Comparison of ENCODE assay signal across 28 cellular contexts in the genomic region with DNA sequence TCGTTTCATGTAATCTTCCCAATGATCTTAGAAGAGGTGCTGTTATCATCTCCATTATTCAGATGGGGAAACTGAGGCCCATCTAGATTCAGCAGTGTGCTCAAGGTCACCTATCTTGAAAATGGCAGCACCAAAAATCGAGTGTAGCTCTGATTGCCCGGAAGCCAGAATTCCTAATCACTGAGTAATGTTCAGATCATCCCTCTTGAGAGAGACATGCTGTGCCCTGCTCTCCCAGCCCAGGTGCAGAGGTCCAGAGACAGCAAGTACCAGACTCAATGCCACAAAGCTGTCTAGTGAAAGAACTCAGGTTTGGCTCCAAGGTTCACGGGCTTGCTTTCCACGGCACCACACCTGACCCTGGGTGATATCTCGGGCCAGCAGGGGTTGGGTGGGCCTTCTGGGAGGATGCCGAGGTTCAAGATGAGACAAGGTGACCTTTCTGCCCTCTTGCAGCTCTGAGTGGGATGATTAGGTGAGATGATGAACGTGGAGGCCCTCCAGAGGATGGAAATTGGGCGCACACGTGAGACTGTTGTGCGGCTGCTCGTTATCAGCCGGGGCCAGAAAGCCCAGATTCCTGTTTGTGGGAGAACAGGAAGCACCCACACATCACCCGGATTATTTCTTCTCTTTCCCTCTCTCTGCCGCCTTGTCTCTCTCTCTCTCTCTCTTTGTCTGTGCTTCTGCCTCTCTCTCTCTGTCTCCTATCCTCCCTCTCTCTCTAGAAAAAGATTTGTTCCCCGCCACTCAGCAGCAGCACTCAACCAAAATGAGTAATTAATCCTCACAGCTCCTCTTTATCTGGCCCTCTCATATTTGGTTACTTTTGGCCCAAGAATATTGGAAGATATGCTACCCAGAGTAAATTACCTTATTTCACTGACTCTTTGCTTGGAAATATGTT. TPM values are rescaled to one million over a fixed set of nuclear protein-coding genes. Genes with fewer than 3 reads are reported as not detected.
DNase-seq lines count a peak whose midpoint lies in the region; ATAC-seq and TF ChIP-seq lines count a peak whose summit lies in the region.
"Had no signal": no experiment of that assay in that cellular context is flagged by ENCODE, and none has a peak within 500 bp of the region (broad histone marks: within the 10 kb centered on the region; RNA-seq: fewer than 3 reads in every experiment).

No MANE protein-coding gene starts in this region.

- no peak overlapping the region for H2AFZ ChIP-seq in neural cell (ENCODE audit: low read depth, low read length)
- H2AFZ ChIP-seq: parathyroid adenoma had no signal

- no peaks in the 10 kb centered on the region for H3F3A ChIP-seq in neural cell (ENCODE audit: insufficient read depth, low read length, poor library complexity, severe bottlenecking)

- TF ChIP-seq CTCF in RWPE2 (IDR thresholded peaks at IDR 0.05; ENCODE audit: poor library complexity, severe bottlenecking): no peak
- TF ChIP-seq CTCF in neural cell (IDR thresholded peaks at IDR 0.05; ENCODE audit: poor library complexity, severe bottlenecking): no peak

- no peaks in the 10 kb centered on the region for H3K79me2 ChIP-seq in neural cell (replicated peaks; ENCODE audit: insufficient read depth, low read length)
- H3K79me2 ChIP-seq: parathyroid adenoma had no signal

- H3K4me1 ChIP-seq in RWPE2 (ENCODE audit: insufficient read depth, poor library complexity, severe bottlenecking): no peaks in the 10 kb centered on the region
- H3K4me1 ChIP-seq: Caco-2, parathyroid adenoma, SJCRH30 had no signal

- no peak overlapping the region for H3K4me2 ChIP-seq in neural cell (ENCODE audit: low read length)

- H3K9me2 ChIP-seq in neural cell (ENCODE audit: insufficient read depth, low read length): no peaks in the 10 kb centered on the region

- no peak overlapping the region for H3K27ac ChIP-seq in RWPE2 (ENCODE audit: poor library complexity, severe bottlenecking)
- peak overlapping the region; percentile 64 for H3K27ac ChIP-seq in caudate nucleus (ENCODE audit: low read depth, low read length)
- H3K27ac ChIP-seq in neural cell (ENCODE audit: low read length): peak overlapping the region; percentile 7
- H3K27ac ChIP-seq: parathyroid adenoma, right atrium auricular region, SJCRH30, testis had no signal

- ATAC-seq in RWPE2 (ENCODE audit: low read depth) (peak; percentile 62), HG03469 (IDR thresholded peaks at IDR 0.05; ENCODE audit: unreplicated experiment) (no peak)
- ATAC-seq: activated T-cell treated with anti-CD3 and anti-CD28 coated beads, Interleukin-2, amount 50 U/mL, for 4 hours; HCT116; HepG2; stimulated activated naive CD8-positive, alpha-beta T cell treated with anti-CD3 and anti-CD28 coated beads, Interleukin-15, Interleukin-2, amounts not matched to agents 100 U/mL and 50 U/mL, for 24 hours had no signal

- H3K4me3 ChIP-seq in RWPE2 (ENCODE audit: severe bottlenecking): no peak overlapping the region
- no peak overlapping the region for H3K4me3 ChIP-seq in neural cell (ENCODE audit: low read length)
- H3K4me3 ChIP-seq: right atrium auricular region, SJCRH30, testis had no signal

- H3K27me3 ChIP-seq in RWPE2 (ENCODE audit: insufficient read depth, poor library complexity, severe bottlenecking) (no peaks in the 10 kb centered on the region), neural cell (ENCODE audit: insufficient read depth, low read depth, low read length) (no peaks in the 10 kb centered on the region)
- H3K27me3 ChIP-seq: right atrium auricular region, testis had no signal

- H3K9me3 ChIP-seq in RWPE2 (ENCODE audit: severe bottlenecking) (no peaks in the 10 kb centered on the region), neural cell (ENCODE audit: low read length) (no peaks in the 10 kb centered on the region)
- H3K9me3 ChIP-seq: Caco-2, right atrium auricular region, SJCRH30, testis had no signal

- TF ChIP-seq RAD21 in neural cell (conservative IDR thresholded peaks at IDR 0.05): no peak

- H4K20me1 ChIP-seq in neural cell (ENCODE audit: insufficient read depth): no peaks in the 10 kb centered on the region

- DNase-seq in KBM-7 (peak; percentile 15), RWPE2 (ENCODE audit: low spot score) (no peak), caudate nucleus (lab: John Stamatoyannopoulos, UW) (no peak), DMS79 (lab: John Stamatoyannopoulos, UW) (no peak), DMS 273 (lab: John Stamatoyannopoulos, UW; ENCODE audit: unreplicated experiment) (no peak), NCI-H187 treated with DMSO at 0.1 percent for 48 hours (lab: John Stamatoyannopoulos, UW) (no peak)
- DNase-seq: activated gamma-delta T cell; activated naive CD8-positive, alpha-beta T cell treated with anti-CD3 and anti-CD28 coated beads for 36 hours; activated T-cell treated with anti-CD3 and anti-CD28 coated beads, Interleukin-2, amount 50 U/mL, for 4 hours; C1 segment of cervical spinal cord; Caco-2; DND-41; immature natural killer cell; Kasumi-1; NCI-H2029; NCI-H526 treated with DMSO at 0.1 percent for 48 hours; SJCRH30; small intestine; stimulated activated naive CD8-positive, alpha-beta T cell treated with anti-CD3 and anti-CD28 coated beads, Interleukin-15, Interleukin-2, amounts not matched to agents 100 U/mL and 50 U/mL, for 24 hours; SW 1271; T1000; testis had no signal

- TF ChIP-seq EP300 in neural cell (conservative IDR thresholded peaks at IDR 0.05; ENCODE audit: poor library complexity, severe bottlenecking): no peak

- H3K36me3 ChIP-seq in RWPE2 (ENCODE audit: low read depth): no peaks in the 10 kb centered on the region
- H3K36me3 ChIP-seq in neural cell (ENCODE audit: insufficient read depth, low read length): no peaks in the 10 kb centered on the region
- H3K36me3 ChIP-seq: right atrium auricular region, SJCRH30 had no signal

- in situ Hi-C loops in KBM-7 (cut with MboI; ENCODE audit: low pct_unique_long_range_greater_than_20kb, low sequenced_read_pairs): no loop called here

- no peak overlapping the region for H3K9ac ChIP-seq in neural cell (ENCODE audit: low read length)
- H3K9ac ChIP-seq: parathyroid adenoma had no signal

TF ChIP-seq in neural cell, 6 proteins besides CTCF, POLR2A, EP300 and RAD21:
- TF ChIP-seq MXI1 (conservative IDR thresholded peaks at IDR 0.05; ENCODE audit: poor library complexity, severe bottlenecking) (no peak), POLR2AphosphoS5 (IDR thresholded peaks at IDR 0.05) (no peak), EZH2 (IDR thresholded peaks at IDR 0.05; ENCODE audit: borderline replicate concordance, insufficient read depth, low read length, poor library complexity, severe bottlenecking) (no peak), TAF1 (IDR thresholded peaks at IDR 0.05; ENCODE audit: low read depth) (no peak), SMC3 (conservative IDR thresholded peaks at IDR 0.05; ENCODE audit: poor library complexity) (no peak)
- TF ChIP-seq, protein P1, sequence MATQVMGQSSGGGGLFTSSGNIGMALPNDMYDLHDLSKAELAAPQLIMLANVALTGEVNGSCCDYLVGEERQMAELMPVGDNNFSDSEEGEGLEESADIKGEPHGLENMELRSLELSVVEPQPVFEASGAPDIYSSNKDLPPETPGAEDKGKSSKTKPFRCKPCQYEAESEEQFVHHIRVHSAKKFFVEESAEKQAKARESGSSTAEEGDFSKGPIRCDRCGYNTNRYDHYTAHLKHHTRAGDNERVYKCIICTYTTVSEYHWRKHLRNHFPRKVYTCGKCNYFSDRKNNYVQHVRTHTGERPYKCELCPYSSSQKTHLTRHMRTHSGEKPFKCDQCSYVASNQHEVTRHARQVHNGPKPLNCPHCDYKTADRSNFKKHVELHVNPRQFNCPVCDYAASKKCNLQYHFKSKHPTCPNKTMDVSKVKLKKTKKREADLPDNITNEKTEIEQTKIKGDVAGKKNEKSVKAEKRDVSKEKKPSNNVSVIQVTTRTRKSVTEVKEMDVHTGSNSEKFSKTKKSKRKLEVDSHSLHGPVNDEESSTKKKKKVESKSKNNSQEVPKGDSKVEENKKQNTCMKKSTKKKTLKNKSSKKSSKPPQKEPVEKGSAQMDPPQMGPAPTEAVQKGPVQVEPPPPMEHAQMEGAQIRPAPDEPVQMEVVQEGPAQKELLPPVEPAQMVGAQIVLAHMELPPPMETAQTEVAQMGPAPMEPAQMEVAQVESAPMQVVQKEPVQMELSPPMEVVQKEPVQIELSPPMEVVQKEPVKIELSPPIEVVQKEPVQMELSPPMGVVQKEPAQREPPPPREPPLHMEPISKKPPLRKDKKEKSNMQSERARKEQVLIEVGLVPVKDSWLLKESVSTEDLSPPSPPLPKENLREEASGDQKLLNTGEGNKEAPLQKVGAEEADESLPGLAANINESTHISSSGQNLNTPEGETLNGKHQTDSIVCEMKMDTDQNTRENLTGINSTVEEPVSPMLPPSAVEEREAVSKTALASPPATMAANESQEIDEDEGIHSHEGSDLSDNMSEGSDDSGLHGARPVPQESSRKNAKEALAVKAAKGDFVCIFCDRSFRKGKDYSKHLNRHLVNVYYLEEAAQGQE (IDR thresholded peaks at IDR 0.05; ENCODE audit: borderline replicate concordance): no peak

RNA-seq across cellular contexts. Expression of a gene that starts 19.0 kb away (rescaled TPM):
- 0.14 and 0.40 TPM in 2 replicates for polyA plus RNA-seq in neural cell
- polyA minus RNA-seq in neural cell: 0.23 and 0.24 TPM in 2 replicates
- polyA plus RNA-seq: HepG2, immature natural killer cell had no signal
